Comparison of ENCODE assay signal across 15 cellular contexts in genomic region chr10:88227342-88228018, GRCh38.
DNase-seq lines count a peak whose midpoint lies in the region; ATAC-seq, FAIRE-seq and TF ChIP-seq lines count a peak whose summit lies in the region.
"Had no signal": no experiment of that assay in that cellular context is flagged by ENCODE, and none has a peak within 500 bp of the region (broad histone marks: within the 10 kb centered on the region; RNA-seq: fewer than 3 reads in every experiment).

No MANE protein-coding gene starts in this region.

- H3K4me1 ChIP-seq in adipocyte (ENCODE audit: control insufficient read depth, insufficient read depth, low read length) (peaks cover 35% of the 10 kb centered on the region), heart left ventricle (peaks cover 0 to 56% (median 32%) of the 10 kb centered on the region in 12 donors), kidney (ENCODE audit: control insufficient read depth in 1 of 2, insufficient read depth in 1 of 2, low read depth in 1 of 2, low read length in 2 of 2) (peaks cover 0 to 3% of the 10 kb centered on the region in 2 donors)

- POLR2A ChIA-PET in CD4-positive, alpha-beta T cell (lab: Charles Lee), result no interaction called here

- no peaks in the 10 kb centered on the region for H3K27me3 ChIP-seq in adipocyte (replicated peaks; ENCODE audit: control insufficient read depth, insufficient read depth, low read length)
- H3K27me3 ChIP-seq in heart left ventricle, result no peaks in the 10 kb centered on the region
- no peaks in the 10 kb centered on the region for H3K27me3 ChIP-seq in CD4-positive, alpha-beta T cell (ENCODE audit: control insufficient read depth, insufficient read depth, low read length)

- CTCF ChIA-PET in CD4-positive, alpha-beta T cell (lab: Charles Lee), result no interaction called here

- H3K9me3 ChIP-seq in adipocyte (ENCODE audit: control insufficient read depth, low read length) (no peaks in the 10 kb centered on the region), heart left ventricle (peaks cover 0 to 3% (median 0%) of the 10 kb centered on the region in 12 donors), kidney (ENCODE audit: control insufficient read depth in 1 of 2, low read length in 2 of 2) (peaks cover 0 to 3% of the 10 kb centered on the region in 2 donors)
- H3K9me3 ChIP-seq in CD4-positive, alpha-beta T cell (ENCODE audit: control insufficient read depth, low read length), result no peaks in the 10 kb centered on the region

- no peaks in the 10 kb centered on the region for H3K9me3 Mint-ChIP-seq in CD4-positive, alpha-beta T cell

- H3K4me3 Mint-ChIP-seq in CD4-positive, alpha-beta T cell, result no peak overlapping the region

- no peaks in the 10 kb centered on the region for H3K27me3 Mint-ChIP-seq in CD4-positive, alpha-beta T cell

- H3K9ac ChIP-seq in adipocyte (ENCODE audit: low read length) (peak overlapping the region; percentile 14), kidney (ENCODE audit: low read length in 2 of 2) (no peak overlapping the region)

- no peaks in the 10 kb centered on the region for H3K36me3 Mint-ChIP-seq in CD4-positive, alpha-beta T cell (ENCODE audit: low read depth)

- TF ChIP-seq CTCF in heart left ventricle (IDR thresholded peaks at IDR 0.05) (no peak), retinal pigment epithelial cell (conservative IDR thresholded peaks at IDR 0.05; ENCODE audit: low read depth, low read length) (no peak), kidney (IDR thresholded peaks at IDR 0.05; ENCODE audit: borderline replicate concordance, extremely low read depth, insufficient read depth) (no peak)
- TF ChIP-seq CTCF in CD4-positive, alpha-beta T cell (IDR thresholded peaks at IDR 0.05), result no peak

- DNase-seq in EH (ENCODE audit: low read depth) (peak; percentile 43), adipocyte (ENCODE audit: low read depth) (peak; percentile 68), heart left ventricle (peak; percentile 52 to 65 (median 63)), retinal pigment epithelial cell (ENCODE audit: low read depth) (peak; percentile 13), kidney (no peak), NCI-H524 treated with DMSO at 0.1 percent for 48 hours (lab: John Stamatoyannopoulos, UW) (no peak), COLO668 (lab: John Stamatoyannopoulos, UW; ENCODE audit: unreplicated experiment) (no peak)
- DNase-seq in CD4-positive, alpha-beta T cell, result no peak
- DNase-seq: activated CD4-positive, alpha-beta T cell treated with anti-CD3 and anti-CD28 coated beads for 1 hour; AML-193; GF-D8; NCI-H226; SHP77 had no signal

- 36 to 42% (median 39%) methylated on average over 8 of the region's 8 CpGs for WGBS in heart left ventricle, 4 donors

- ATAC-seq in heart left ventricle, result peak; percentile 85 to 88 (median 87)
- no peak for ATAC-seq in CD4-positive, alpha-beta T cell (ENCODE audit: poor library complexity)

- intact Hi-C loops in heart left ventricle (cut with DNase I) (loop anchor here in 3 of 10 donors (2.0 to 10.0 kb wide), 3 partner anchors 15 to 183 kb away; no protein-coding TSS in a partner anchor), kidney (cut with DNase I) (no loop called here)
- intact Hi-C loops in CD4-positive, alpha-beta T cell (cut with DNase I, micrococcal nuclease), result no loop called here

- H3K27ac ChIP-seq in heart left ventricle, result peak overlapping the region; percentile 34 to 81 (median 66)
- no peak overlapping the region for H3K27ac ChIP-seq in kidney (ENCODE audit: low read depth in 2 of 2, low read length in 2 of 2)
- H3K27ac ChIP-seq in CD4-positive, alpha-beta T cell (ENCODE audit: low read depth, low read length), result no peak overlapping the region

- no peak overlapping the region for H3K27ac Mint-ChIP-seq in CD4-positive, alpha-beta T cell
- H3K27ac Mint-ChIP-seq: activated T-helper 2 cell treated with anti-CD3 and anti-CD28 coated beads, Interferon-gamma antibody, Interleukin-2, Interleukin-4, amounts not matched to agents 10 μg/mL and 5 μg/mL and 100 μg/mL, durations not matched to agents 14 hours and 24 hours and 36 hours had no signal

- H3K4me1 Mint-ChIP-seq in CD4-positive, alpha-beta T cell (ENCODE audit: low read depth), result no peaks in the 10 kb centered on the region

- FAIRE-seq in kidney (lab: Jason Lieb, UNC), result no peak
- FAIRE-seq: colon had no signal

- H3K36me3 ChIP-seq in adipocyte (ENCODE audit: control insufficient read depth, insufficient read depth, low read length, severe bottlenecking) (no peaks in the 10 kb centered on the region), heart left ventricle (no peaks in the 10 kb centered on the region), kidney (ENCODE audit: control insufficient read depth in 1 of 2, insufficient read depth in 2 of 2, low read length in 2 of 2) (no peaks in the 10 kb centered on the region)

- H3K4me3 ChIP-seq in adipocyte (ENCODE audit: low read length) (peak overlapping the region; percentile 6), heart left ventricle (no peak overlapping the region), retinal pigment epithelial cell (ENCODE audit: low read length) (no peak overlapping the region), kidney (ENCODE audit: low read length in 2 of 2) (no peak overlapping the region)

- TF ChIP-seq POLR2A in heart left ventricle (IDR thresholded peaks at IDR 0.05), result no peak

Comparison
In these comparisons a context has a peak if more than half of its experiments do, and no peak if none do; other contexts are left out.
1. DNase-seq: peak in EH (single experiment), adipocyte (single experiment), heart left ventricle (5 of 5) and retinal pigment epithelial cell (single experiment); none in kidney (single experiment), NCI-H524 treated with DMSO at 0.1 percent for 48 hours (single experiment), CD4-positive, alpha-beta T cell (0 of 10) and COLO668 (single experiment).
2. H3K27ac ChIP-seq: peak in heart left ventricle (12 of 12); none in kidney (0 of 2) and CD4-positive, alpha-beta T cell (single experiment).